13 cellular contexts compared by ENCODE assay signal in the genomic region with DNA sequence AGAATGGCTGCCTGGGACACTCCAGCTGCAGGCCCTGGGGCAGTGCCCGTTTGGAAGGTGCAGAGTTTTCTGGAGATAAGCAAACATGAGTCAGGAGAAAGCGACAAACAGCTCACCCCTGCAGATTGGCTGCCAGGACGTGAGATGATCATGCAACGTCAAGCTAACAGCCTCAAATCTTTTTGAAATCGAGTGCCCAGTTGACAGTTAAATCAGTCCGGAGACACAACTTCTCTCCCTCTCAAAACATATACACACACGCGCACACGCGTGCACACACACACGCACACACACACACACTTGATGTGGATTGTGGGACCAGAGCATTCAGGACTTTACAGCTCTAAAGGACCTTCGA. TPM values are rescaled to one million over a fixed set of nuclear protein-coding genes. Genes with fewer than 3 reads are reported as not detected.
A peak's percentile ranks its signal among the peaks of the same experiment; 100 is the strongest.
DNase-seq lines count a peak whose midpoint lies in the region; ATAC-seq and TF ChIP-seq lines count a peak whose summit lies in the region.
"Had no signal": no experiment of that assay in that cellular context is flagged by ENCODE, and none has a peak within 500 bp of the region (broad histone marks: within the 10 kb centered on the region; RNA-seq: fewer than 3 reads in every experiment).

No MANE protein-coding gene starts in this region.

- no peaks in the 10 kb centered on the region for H3K36me3 ChIP-seq in right atrium auricular region
- H3K36me3 ChIP-seq in upper lobe of right lung: no peaks in the 10 kb centered on the region
- H3K36me3 ChIP-seq in endodermal cell (ENCODE audit: control insufficient read depth, insufficient read depth, low read length): no peaks in the 10 kb centered on the region
- H3K36me3 ChIP-seq in neural progenitor cell: no peaks in the 10 kb centered on the region
- H3K36me3 ChIP-seq: gastroesophageal sphincter had no signal

- peaks cover 5% of the 10 kb centered on the region for H3K27me3 Mint-ChIP-seq in T-helper 2 cell treated with Interferon-gamma antibody and Interleukin-4, amounts not matched to agents 5 μg/mL and 100 μg/mL, for 36 hours (ENCODE audit: low read depth)
- peaks cover 2% of the 10 kb centered on the region for H3K27me3 Mint-ChIP-seq in endodermal cell (ENCODE audit: insufficient read depth)
- H3K27me3 Mint-ChIP-seq in neural progenitor cell (ENCODE audit: insufficient read depth, low read depth): peaks cover 12% of the 10 kb centered on the region

- H3K4me2 ChIP-seq in neural progenitor cell: no peak overlapping the region

- no peak overlapping the region for H3K9ac ChIP-seq in endodermal cell (ENCODE audit: extremely low read depth, low read length, poor library complexity, severe bottlenecking)
- H3K9ac ChIP-seq in neural progenitor cell: no peak overlapping the region

- ATAC-seq in Right ventricle myocardium superior (ENCODE audit: poor library complexity) (peak; percentile 72), upper lobe of right lung (peak; percentile 47), GM19324 (IDR thresholded peaks at IDR 0.05; ENCODE audit: low FRiP score, unreplicated experiment) (no peak)
- ATAC-seq: gastroesophageal sphincter had no signal

- H3K4me3 ChIP-seq in right atrium auricular region (no peak overlapping the region), fibroblast of the aortic adventitia (ENCODE audit: low read depth, low read length) (no peak overlapping the region), upper lobe of right lung (no peak overlapping the region), endodermal cell (ENCODE audit: low read length) (no peak overlapping the region), neural progenitor cell (no peak overlapping the region)
- H3K4me3 ChIP-seq: gastroesophageal sphincter, lung had no signal

- no peak overlapping the region for H2AFZ ChIP-seq in neural progenitor cell (replicated peaks)

- no peaks in the 10 kb centered on the region for H4K20me1 ChIP-seq in neural progenitor cell (ENCODE audit: low read depth)

- H3K36me3 Mint-ChIP-seq in T-helper 2 cell treated with Interferon-gamma antibody and Interleukin-4, amounts not matched to agents 5 μg/mL and 100 μg/mL, for 36 hours (ENCODE audit: low read depth): no peaks in the 10 kb centered on the region
- H3K36me3 Mint-ChIP-seq in endodermal cell (ENCODE audit: low read depth) (no peaks in the 10 kb centered on the region), neural progenitor cell (no peaks in the 10 kb centered on the region)

- H3K4me1 Mint-ChIP-seq in T-helper 2 cell treated with Interferon-gamma antibody and Interleukin-4, amounts not matched to agents 5 μg/mL and 100 μg/mL, for 36 hours (ENCODE audit: low read depth): peaks cover 87% of the 10 kb centered on the region
- H3K4me1 Mint-ChIP-seq in endodermal cell: peaks cover 25% of the 10 kb centered on the region
- peaks cover 11% of the 10 kb centered on the region for H3K4me1 Mint-ChIP-seq in neural progenitor cell

- H3K27ac ChIP-seq in right atrium auricular region (no peak overlapping the region), upper lobe of right lung (peak overlapping the region; percentile 11), endodermal cell (ENCODE audit: low read depth, low read length) (no peak overlapping the region), neural progenitor cell (no peak overlapping the region)
- H3K27ac ChIP-seq: gastroesophageal sphincter, HL-60 had no signal

- H3K4me3 Mint-ChIP-seq in T-helper 2 cell treated with Interferon-gamma antibody and Interleukin-4, amounts not matched to agents 5 μg/mL and 100 μg/mL, for 36 hours: peak overlapping the region; percentile 80
- no peak overlapping the region for H3K4me3 Mint-ChIP-seq in endodermal cell
- no peak overlapping the region for H3K4me3 Mint-ChIP-seq in neural progenitor cell

- intact Hi-C loops in Right ventricle myocardium superior (cut with DNase I): no loop called here
- intact Hi-C loops in upper lobe of right lung (cut with DNase I): no loop called here

- H3K4me1 ChIP-seq in right atrium auricular region: peaks cover 0 to 31% of the 10 kb centered on the region in 2 donors
- peaks cover 21% of the 10 kb centered on the region for H3K4me1 ChIP-seq in upper lobe of right lung
- H3K4me1 ChIP-seq in endodermal cell (ENCODE audit: control insufficient read depth, insufficient read depth, low read length): no peaks in the 10 kb centered on the region
- no peaks in the 10 kb centered on the region for H3K4me1 ChIP-seq in neural progenitor cell
- H3K4me1 ChIP-seq: gastroesophageal sphincter had no signal

- no peaks in the 10 kb centered on the region for H3F3A ChIP-seq in neural progenitor cell (ENCODE audit: low read depth)

- no peak for DNase-seq in Right ventricle myocardium superior
- DNase-seq in right atrium auricular region (ENCODE audit: low spot score): no peak
- DNase-seq in T-helper 2 cell treated with Interferon-gamma antibody and Interleukin-4, amounts not matched to agents 5 μg/mL and 100 μg/mL, for 36 hours (ENCODE audit: low spot score): no peak
- peak; percentile 23 for DNase-seq in fibroblast of the aortic adventitia (ENCODE audit: low read depth)
- no peak for DNase-seq in upper lobe of right lung
- DNase-seq in endodermal cell: no peak
- DNase-seq in neural progenitor cell (ENCODE audit: low spot score): no peak
- DNase-seq: AML-193, NCI-H2029 treated with DMSO at 0.1 percent for 48 hours had no signal

- TF ChIP-seq CTCF in right atrium auricular region (IDR thresholded peaks at IDR 0.05) (no peak), fibroblast of the aortic adventitia (IDR thresholded peaks at IDR 0.05; ENCODE audit: insufficient read depth, low read length) (no peak), upper lobe of right lung (IDR thresholded peaks at IDR 0.05) (no peak), endodermal cell (conservative IDR thresholded peaks at IDR 0.05) (no peak), neural progenitor cell (IDR thresholded peaks at IDR 0.05) (no peak)

- H3K9me3 ChIP-seq in right atrium auricular region (no peaks in the 10 kb centered on the region), upper lobe of right lung (no peaks in the 10 kb centered on the region), endodermal cell (ENCODE audit: control insufficient read depth, low read length) (no peaks in the 10 kb centered on the region), neural progenitor cell (ENCODE audit: low read depth) (no peaks in the 10 kb centered on the region)
- H3K9me3 ChIP-seq: gastroesophageal sphincter had no signal

- WGBS in endodermal cell (ENCODE audit: insufficient coverage in 1 of 2, insufficient read length in 1 of 2), 2 experiments: 86 to 88% methylated on average over 10 to 12 of the region's 12 CpGs

- H3K27me3 ChIP-seq in right atrium auricular region (no peaks in the 10 kb centered on the region), upper lobe of right lung (no peaks in the 10 kb centered on the region), endodermal cell (ENCODE audit: control insufficient read depth, insufficient read depth, low read length, poor library complexity, severe bottlenecking) (no peaks in the 10 kb centered on the region), neural progenitor cell (no peaks in the 10 kb centered on the region)
- H3K27me3 ChIP-seq: gastroesophageal sphincter had no signal

- peak overlapping the region; percentile 87 for H3K27ac Mint-ChIP-seq in T-helper 2 cell treated with Interferon-gamma antibody and Interleukin-4, amounts not matched to agents 5 μg/mL and 100 μg/mL, for 36 hours
- no peak overlapping the region for H3K27ac Mint-ChIP-seq in endodermal cell
- H3K27ac Mint-ChIP-seq in neural progenitor cell: no peak overlapping the region

- H3K9me3 Mint-ChIP-seq in T-helper 2 cell treated with Interferon-gamma antibody and Interleukin-4, amounts not matched to agents 5 μg/mL and 100 μg/mL, for 36 hours: no peaks in the 10 kb centered on the region
- no peaks in the 10 kb centered on the region for H3K9me3 Mint-ChIP-seq in endodermal cell
- no peaks in the 10 kb centered on the region for H3K9me3 Mint-ChIP-seq in neural progenitor cell

- no peaks in the 10 kb centered on the region for H3K79me2 ChIP-seq in neural progenitor cell (ENCODE audit: low read depth)

RNA-seq across cellular contexts. Expression of a gene that starts 49.4 kb away (rescaled TPM):
- total RNA-seq in Right ventricle myocardium superior: 18.7 TPM
- 10 to 100 TPM; 17.0 to 20.1 TPM for total RNA-seq in right atrium auricular region
- 0.45 and 5.5 TPM in 2 replicates for total RNA-seq in fibroblast of the aortic adventitia (ENCODE audit: low replicate concordance)
- total RNA-seq in upper lobe of right lung: 13.7 TPM
- total RNA-seq in endodermal cell: 1 to 10 TPM; 1.0 to 1.4 TPM
- 0.61 TPM for polyA plus RNA-seq in endodermal cell (2013, experiment 1 of 2)
- polyA plus RNA-seq in endodermal cell (2013, experiment 2 of 2): 0.50 TPM
- 0.09 and 0.39 TPM in 2 replicates for total RNA-seq in neural progenitor cell (ENCODE audit: low replicate concordance)
